In genomic region chr3:100059472-100059871, GRCh38 we compare ENCODE assay signal across 17 cellular contexts. TPM values are rescaled to one million over a fixed set of nuclear protein-coding genes. Genes with fewer than 3 reads are reported as not detected.
DNase-seq lines count a peak whose midpoint lies in the region; ATAC-seq and TF ChIP-seq lines count a peak whose summit lies in the region.
"Had no signal": no experiment of that assay in that cellular context is flagged by ENCODE, and none has a peak within 500 bp of the region (broad histone marks: within the 10 kb centered on the region; RNA-seq: fewer than 3 reads in every experiment).

No MANE protein-coding gene starts in this region.

- H3K9me3 Mint-ChIP-seq in endothelial cell (ENCODE audit: unreplicated experiment): no peaks in the 10 kb centered on the region
- H3K9me3 Mint-ChIP-seq: CD8-positive, alpha-beta memory T cell had no signal

- intact Hi-C loops in left ventricle myocardium superior (cut with micrococcal nuclease) (loop anchor here (10.0 kb wide), 1 partner anchor 215 kb away; no protein-coding TSS in a partner anchor), left ventricle myocardium inferior (cut with micrococcal nuclease) (loop anchor here (5.0 kb wide), 1 partner anchor 217 kb away; no protein-coding TSS in a partner anchor), tibial artery (cut with DNase I; ENCODE audit: low total_unique reads) (loop anchor here (10.0 kb wide), 1 partner anchor 215 kb away; no protein-coding TSS in a partner anchor)

- H3K27ac Mint-ChIP-seq in endothelial cell (ENCODE audit: unreplicated experiment): no peak overlapping the region
- H3K27ac Mint-ChIP-seq: CD4-positive, CD25-positive, alpha-beta regulatory T cell had no signal

- TF ChIP-seq CTCF in left ventricle myocardium inferior (IDR thresholded peaks at IDR 0.05; ENCODE audit: borderline replicate concordance) (no peak), osteoblast (IDR thresholded peaks at IDR 0.05; ENCODE audit: extremely low read depth, low read depth, low read length) (no peak), tibial artery (IDR thresholded peaks at IDR 0.05) (no peak), endothelial cell (IDR thresholded peaks at IDR 0.05; ENCODE audit: unreplicated experiment) (no peak)

- H3K27ac ChIP-seq in left ventricle myocardium inferior (replicated peaks) (no peak overlapping the region), osteoblast (ENCODE audit: low read depth, low read length) (peak overlapping the region; percentile 23), tibial artery (peak overlapping the region; percentile 10 to 18)
- H3K27ac ChIP-seq: GM23248 had no signal

- H3K36me3 Mint-ChIP-seq in endothelial cell (ENCODE audit: low read depth, unreplicated experiment): no peaks in the 10 kb centered on the region
- H3K36me3 Mint-ChIP-seq: CD4-positive, CD25-positive, alpha-beta regulatory T cell had no signal

- ATAC-seq in left ventricle myocardium superior (peak; percentile 50), GM18502 (IDR thresholded peaks at IDR 0.05; ENCODE audit: poor library complexity, unreplicated experiment) (no peak)

- H3K36me3 ChIP-seq in left ventricle myocardium inferior (no peaks in the 10 kb centered on the region), osteoblast (ENCODE audit: insufficient read depth, low read length) (no peaks in the 10 kb centered on the region), tibial artery (no peaks in the 10 kb centered on the region)
- H3K36me3 ChIP-seq: BE2C, HAP-1 had no signal

- DNase-seq in left ventricle myocardium superior: no peak
- DNase-seq in left ventricle myocardium inferior: no peak
- DNase-seq in fibroblast of gingiva (ENCODE audit: low read depth): peak; percentile 1
- DNase-seq in osteoblast (ENCODE audit: insufficient read length, low spot score, missing footprints): peak; percentile 45
- no peak for DNase-seq in tibial artery
- DNase-seq in endothelial cell (ENCODE audit: low spot score): no peak
- no peak for DNase-seq in NOMO-1 treated with DMSO at 0.1 percent for 48 hours (lab: John Stamatoyannopoulos, UW; ENCODE audit: unreplicated experiment)
- DNase-seq: ACHN; BE2C; C1 segment of cervical spinal cord; CD4-positive, CD25-positive, alpha-beta regulatory T cell; CD8-positive, alpha-beta memory T cell; COR-L47; DMS 273 treated with DMSO at 0.1 percent for 48 hours; GM23248 had no signal

- H3K4me1 Mint-ChIP-seq in endothelial cell (ENCODE audit: unreplicated experiment): peaks cover 10% of the 10 kb centered on the region

- H3K4me3 ChIP-seq in left ventricle myocardium inferior: no peak overlapping the region
- H3K4me3 ChIP-seq in osteoblast (ENCODE audit: insufficient read depth, low read length): no peak overlapping the region
- H3K4me3 ChIP-seq in tibial artery: no peak overlapping the region
- H3K4me3 ChIP-seq: GM23248, HAP-1 had no signal

- H3K9me3 ChIP-seq in left ventricle myocardium inferior (replicated peaks): no peaks in the 10 kb centered on the region
- H3K9me3 ChIP-seq in osteoblast (ENCODE audit: low read depth, low read length): no peaks in the 10 kb centered on the region
- no peaks in the 10 kb centered on the region for H3K9me3 ChIP-seq in tibial artery
- H3K9me3 ChIP-seq: BE2C, HAP-1 had no signal

- H3K27me3 Mint-ChIP-seq in endothelial cell (ENCODE audit: unreplicated experiment): peaks cover 2% of the 10 kb centered on the region
- H3K27me3 Mint-ChIP-seq: CD4-positive, CD25-positive, alpha-beta regulatory T cell; CD8-positive, alpha-beta memory T cell had no signal

- H4K20me1 ChIP-seq in osteoblast (ENCODE audit: insufficient read depth, low read length): no peaks in the 10 kb centered on the region

- H3K4me3 Mint-ChIP-seq in endothelial cell (ENCODE audit: unreplicated experiment): no peak overlapping the region
- H3K4me3 Mint-ChIP-seq: CD4-positive, CD25-positive, alpha-beta regulatory T cell; CD8-positive, alpha-beta memory T cell had no signal

- no peak overlapping the region for H3K4me2 ChIP-seq in osteoblast (ENCODE audit: insufficient read depth, low read length)

- H2AFZ ChIP-seq in osteoblast (ENCODE audit: low read length): no peak overlapping the region
- H2AFZ ChIP-seq: GM23248 had no signal

- H3K79me2 ChIP-seq in osteoblast (ENCODE audit: insufficient read depth, low read length): no peaks in the 10 kb centered on the region

- no peaks in the 10 kb centered on the region for H3K27me3 ChIP-seq in left ventricle myocardium inferior (ENCODE audit: low read depth)
- H3K27me3 ChIP-seq in osteoblast (ENCODE audit: insufficient read depth, low read length): no peaks in the 10 kb centered on the region
- H3K27me3 ChIP-seq in tibial artery: no peaks in the 10 kb centered on the region
- H3K27me3 ChIP-seq: BE2C had no signal

- H3K4me1 ChIP-seq in left ventricle myocardium inferior: peaks cover 37% of the 10 kb centered on the region
- H3K4me1 ChIP-seq in osteoblast (ENCODE audit: insufficient read depth, low read length): peaks cover 18% of the 10 kb centered on the region
- H3K4me1 ChIP-seq in tibial artery: peaks cover 0 to 63% (median 17%) of the 10 kb centered on the region in 4 donors
- H3K4me1 ChIP-seq: BE2C, HAP-1 had no signal

RNA-seq across cellular contexts. Expression of gene FILIP1L, which starts 54.8 kb away (rescaled TPM):
- total RNA-seq in left ventricle myocardium superior: 28.6 TPM
- 84.9 TPM for total RNA-seq in left ventricle myocardium inferior
- 5.8 and 5.9 TPM in 2 replicates for total RNA-seq in osteoblast
- total RNA-seq in endothelial cell (ENCODE audit: unreplicated experiment): 19.1 TPM

Comparison
In these comparisons a context has a peak if more than half of its experiments do, and no peak if none do; other contexts are left out.
1. DNase-seq: peak in fibroblast of gingiva (single experiment) and osteoblast (single experiment); none in left ventricle myocardium superior (single experiment), left ventricle myocardium inferior (single experiment), tibial artery (0 of 2), endothelial cell (single experiment) and NOMO-1 treated with DMSO at 0.1 percent for 48 hours (single experiment).